9 cellular contexts compared by ENCODE assay signal in the genomic region with DNA sequence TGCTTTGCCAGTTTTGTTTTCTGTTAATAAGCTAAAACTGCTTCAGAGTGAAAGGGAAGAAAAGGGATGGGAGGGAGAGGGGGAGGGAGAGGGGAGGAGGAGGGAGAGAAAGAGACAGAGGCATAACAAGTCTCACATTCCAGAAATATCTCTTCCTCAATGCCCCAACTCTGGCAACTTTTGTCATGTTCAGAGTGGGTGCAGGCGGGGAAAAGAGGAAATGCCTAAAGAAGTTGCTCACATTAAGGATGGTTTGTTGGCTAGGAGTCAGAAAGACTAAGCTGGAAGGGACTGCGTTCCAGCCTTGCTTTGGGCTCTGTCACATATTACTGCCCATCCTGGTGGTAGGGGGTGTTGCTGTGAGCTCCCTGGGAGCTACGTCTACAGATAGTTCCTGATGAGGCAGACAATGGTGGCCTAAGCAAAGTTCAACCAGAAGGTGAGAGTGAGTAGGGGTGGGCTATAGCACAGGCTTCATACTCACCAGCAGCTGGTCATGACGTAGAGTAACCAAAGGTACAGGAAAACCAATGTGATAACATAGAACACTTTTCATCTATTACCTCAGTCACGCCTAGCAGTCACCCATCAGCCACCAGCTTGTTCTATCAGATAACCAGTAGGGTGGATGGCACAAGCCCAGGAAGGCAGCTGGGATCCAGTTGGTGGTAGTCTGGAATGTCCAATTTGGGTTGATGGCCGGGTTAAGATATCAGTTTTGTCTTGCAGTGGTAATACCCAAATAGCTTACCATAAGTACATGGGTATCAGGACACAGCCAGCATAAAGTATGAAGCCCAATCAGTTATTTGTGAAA. TPM values are rescaled to one million over a fixed set of nuclear protein-coding genes. Genes with fewer than 3 reads are reported as not detected.
DNase-seq lines count a peak whose midpoint lies in the region; ATAC-seq and TF ChIP-seq lines count a peak whose summit lies in the region.
"Had no signal": no experiment of that assay in that cellular context is flagged by ENCODE, and none has a peak within 500 bp of the region (broad histone marks: within the 10 kb centered on the region; RNA-seq: fewer than 3 reads in every experiment).

No MANE protein-coding gene starts in this region.

- peak overlapping the region; percentile 88 for H3K27ac Mint-ChIP-seq in mesothelial cell of epicardium

- in situ Hi-C loops in KBM-7 (cut with MboI; ENCODE audit: low pct_unique_long_range_greater_than_20kb, low sequenced_read_pairs): no loop called here

- H3K27me3 ChIP-seq in BLaER1 treated with 17β-estradiol and CSF1 and Interleukin-3, amounts not matched to agents 10 nM and 100 nM: no peaks in the 10 kb centered on the region

- peaks cover 34% of the 10 kb centered on the region for H3K4me1 Mint-ChIP-seq in mesothelial cell of epicardium

- peak overlapping the region; percentile 85 to 99 (median 95) for H3K4me2 ChIP-seq in BLaER1 treated with 17β-estradiol and CSF1 and Interleukin-3, amounts not matched to agents 10 nM and 100 nM

- peaks cover 42 to 58% (median 51%) of the 10 kb centered on the region in 10 experiments for H3K4me1 ChIP-seq in BLaER1 treated with 17β-estradiol and CSF1 and Interleukin-3, amounts not matched to agents 10 nM and 100 nM

- no peaks in the 10 kb centered on the region for H3K27me3 Mint-ChIP-seq in mesothelial cell of epicardium (ENCODE audit: low read depth)

- H4K20me1 ChIP-seq in BLaER1 treated with 17β-estradiol and CSF1 and Interleukin-3, amounts not matched to agents 10 nM and 100 nM: peaks cover 0 to 9% (median 0%) of the 10 kb centered on the region in 11 experiments; a peak in 4 of 22 replicates

- H3K9ac ChIP-seq in BLaER1 treated with 17β-estradiol and CSF1 and Interleukin-3, amounts not matched to agents 10 nM and 100 nM: peak overlapping the region in 4 of 11 experiments; percentile 1 to 32 (median 30); a peak in 2 of 22 replicates

- no peaks in the 10 kb centered on the region for H3K9me3 ChIP-seq in BLaER1 treated with 17β-estradiol and CSF1 and Interleukin-3, amounts not matched to agents 10 nM and 100 nM (replicated peaks in 1 of 11)

- no peak overlapping the region for H3K27ac ChIP-seq in BLaER1 treated with 17β-estradiol and CSF1 and Interleukin-3, amounts not matched to agents 10 nM and 100 nM
- H3K27ac ChIP-seq in caudate nucleus (ENCODE audit: low read depth, low read length): peak overlapping the region; percentile 48

- peak overlapping the region in 9 of 10 experiments; percentile 11 to 98 (median 49); a peak in 7 of 20 replicates for H3K4me3 ChIP-seq in BLaER1 treated with 17β-estradiol and CSF1 and Interleukin-3, amounts not matched to agents 10 nM and 100 nM

- peaks cover 0 to 13% (median 6%) of the 10 kb centered on the region in 11 experiments; a peak in 7 of 22 replicates for H3K36me3 ChIP-seq in BLaER1 treated with 17β-estradiol and CSF1 and Interleukin-3, amounts not matched to agents 10 nM and 100 nM

- H3K4me3 Mint-ChIP-seq in mesothelial cell of epicardium: no peak overlapping the region

- H3K36me3 Mint-ChIP-seq in mesothelial cell of epicardium: peaks cover 1% of the 10 kb centered on the region

- H3K9me3 Mint-ChIP-seq in mesothelial cell of epicardium: no peaks in the 10 kb centered on the region

- no peak for ATAC-seq in GM18505 (IDR thresholded peaks at IDR 0.05; ENCODE audit: unreplicated experiment)
- ATAC-seq in GM19455 (IDR thresholded peaks at IDR 0.05; ENCODE audit: unreplicated experiment): no peak

- TF ChIP-seq CTCF in mesothelial cell of epicardium (IDR thresholded peaks at IDR 0.05; ENCODE audit: unreplicated experiment): no peak

- TF ChIP-seq POLR2A in GM18505 (IDR thresholded peaks at IDR 0.05; ENCODE audit: borderline replicate concordance, extremely low read depth, insufficient read depth, insufficient read length): no peak

- DNase-seq in KBM-7 (peak; percentile 18), caudate nucleus (lab: John Stamatoyannopoulos, UW) (peak in 1 of 61 donors; percentile 15), mesothelial cell of epicardium (ENCODE audit: low spot score in 2 of 2, unreplicated experiment in 2 of 2) (no peak), NCI-H2107 (lab: John Stamatoyannopoulos, UW) (no peak), GDM1 (lab: John Stamatoyannopoulos, UW) (no peak)
- DNase-seq: NCI-H345 had no signal

RNA-seq across cellular contexts. Expression of gene TSPYL4, which starts 2.1 kb away (rescaled TPM):
- 40.8 to 44.0 TPM (median 41.2 TPM) in 3 replicates for total RNA-seq in mesothelial cell of epicardium

RNA-seq across cellular contexts. Expression of gene TSPYL1, which starts 28.0 kb away (rescaled TPM):
- total RNA-seq in mesothelial cell of epicardium: 92.5 to 95.6 TPM (median 95.1 TPM) in 3 replicates
